ENCODE assay signal across 8 cellular contexts in the genomic region with DNA sequence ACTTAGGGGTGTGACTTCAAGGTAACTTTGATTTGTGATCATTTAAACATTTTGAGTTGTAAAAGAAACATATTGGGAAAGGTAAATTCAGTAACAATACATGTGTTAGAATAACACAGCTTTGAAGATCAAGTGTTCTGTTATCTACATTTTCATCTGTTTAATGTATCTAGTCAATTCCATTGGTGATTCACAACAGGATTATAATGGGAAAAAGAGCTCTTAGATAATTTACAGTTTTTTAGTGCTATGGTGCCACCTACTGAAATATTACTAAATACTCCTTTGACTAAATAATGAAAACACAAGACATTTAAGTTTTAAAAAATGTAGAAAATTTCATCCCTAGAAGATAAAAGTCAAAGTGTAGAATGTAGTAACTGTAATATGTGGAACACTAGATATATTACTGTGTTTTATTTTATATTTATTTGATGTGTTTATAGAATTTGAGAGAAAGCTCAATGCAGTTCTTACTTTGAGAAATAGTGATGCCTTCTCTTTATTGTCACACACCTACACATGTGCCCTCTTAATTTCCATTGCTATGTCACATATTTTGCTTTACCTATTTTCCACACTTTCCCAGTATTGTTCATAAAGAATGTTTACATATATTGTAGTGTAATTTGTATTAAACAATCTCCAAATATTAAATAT. TPM values are rescaled to one million over a fixed set of nuclear protein-coding genes. Genes with fewer than 3 reads are reported as not detected.
DNase-seq lines count a peak whose midpoint lies in the region; ATAC-seq and TF ChIP-seq lines count a peak whose summit lies in the region.

No MANE protein-coding gene starts in this region.

- no peak for ATAC-seq in heart right ventricle
- ATAC-seq in HG02571 (IDR thresholded peaks at IDR 0.05; ENCODE audit: unreplicated experiment), result no peak
- ATAC-seq in HG03135 (IDR thresholded peaks at IDR 0.05; ENCODE audit: unreplicated experiment), result no peak

- H3K4me3 ChIP-seq in heart right ventricle, result no peak overlapping the region
- no peak overlapping the region for H3K4me3 ChIP-seq in cardiac fibroblast (replicated peaks in 1 of 2; ENCODE audit: low read depth in 2 of 2, low read length in 2 of 2)
- no peak overlapping the region for H3K4me3 ChIP-seq in osteoblast (ENCODE audit: insufficient read depth, low read length)

- H3K27ac ChIP-seq in heart right ventricle, result peak overlapping the region in 1 of 10 donors; percentile 91
- no peak overlapping the region for H3K27ac ChIP-seq in osteoblast (ENCODE audit: low read depth, low read length)

- intact Hi-C loops in heart right ventricle (cut with DNase I), result no loop called here
- intact Hi-C loops in cardiac septum (cut with DNase I), result no loop called here

- no peaks in the 10 kb centered on the region for H3K79me2 ChIP-seq in osteoblast (ENCODE audit: insufficient read depth, low read length)

- H3K27me3 ChIP-seq in heart right ventricle (peaks cover 0 to 4% (median 0%) of the 10 kb centered on the region in 7 donors), osteoblast (ENCODE audit: insufficient read depth, low read length) (no peaks in the 10 kb centered on the region)

- H3K4me1 ChIP-seq in heart right ventricle (peaks cover 0 to 76% (median 0%) of the 10 kb centered on the region in 9 donors), osteoblast (ENCODE audit: insufficient read depth, low read length) (peaks cover 32% of the 10 kb centered on the region)

- TF ChIP-seq CTCF in heart right ventricle (IDR thresholded peaks at IDR 0.05) (peak in 6 of 9 donors; percentile 22 to 52 (median 36)), cardiac fibroblast (IDR thresholded peaks at IDR 0.05; ENCODE audit: low read depth, low read length) (peak; percentile 31), osteoblast (IDR thresholded peaks at IDR 0.05; ENCODE audit: extremely low read depth, low read depth, low read length) (peak; percentile 47)

- H3K9me3 ChIP-seq in heart right ventricle, result no peaks in the 10 kb centered on the region
- no peaks in the 10 kb centered on the region for H3K9me3 ChIP-seq in osteoblast (ENCODE audit: low read depth, low read length)

- H4K20me1 ChIP-seq in osteoblast (ENCODE audit: insufficient read depth, low read length), result no peaks in the 10 kb centered on the region

- H3K36me3 ChIP-seq in heart right ventricle (no peaks in the 10 kb centered on the region), osteoblast (ENCODE audit: insufficient read depth, low read length) (no peaks in the 10 kb centered on the region)

- H2AFZ ChIP-seq in osteoblast (ENCODE audit: low read length), result no peak overlapping the region

- no peak overlapping the region for H3K4me2 ChIP-seq in osteoblast (ENCODE audit: insufficient read depth, low read length)

- no peak for DNase-seq in heart right ventricle
- no peak for DNase-seq in cardiac septum (ENCODE audit: low spot score)
- peak; percentile 81 for DNase-seq in NCI-H69 (lab: John Stamatoyannopoulos, UW)
- peak; percentile 64 to 71 for DNase-seq in cardiac fibroblast (ENCODE audit: low read depth in 2 of 2)
- no peak for DNase-seq in osteoblast (ENCODE audit: insufficient read length, low spot score, missing footprints)
- no peak for DNase-seq in cerebellum (ENCODE audit: low spot score)

RNA-seq across cellular contexts. Expression of a gene that starts 47.4 kb away (rescaled TPM):
- 10 to 100 TPM in 2 of 10 donors, 1 to 10 TPM in 8; 2.4 to 62.7 (median 5.6) TPM for total RNA-seq in heart right ventricle
- 1 to 10 TPM; 1.0 to 1.4 TPM for polyA plus RNA-seq in heart right ventricle
- 11.4 TPM for total RNA-seq in cardiac septum
- total RNA-seq in osteoblast, result under 0.01 and 1.1 TPM in 2 replicates
- 4.4 TPM for total RNA-seq in cerebellum

Comparison
In these comparisons a context has a peak if more than half of its experiments do, and no peak if none do; other contexts are left out.
1. DNase-seq: peak in NCI-H69 (single experiment) and cardiac fibroblast (2 of 2); none in heart right ventricle (0 of 2), cardiac septum (single experiment), osteoblast (single experiment) and cerebellum (single experiment).
2. Peak in every context shown above with its lines, with median percentiles within 50 percentile points of each other: CTCF ChIP-seq.